1 cellular context compared by ENCODE assay signal in the genomic region with DNA sequence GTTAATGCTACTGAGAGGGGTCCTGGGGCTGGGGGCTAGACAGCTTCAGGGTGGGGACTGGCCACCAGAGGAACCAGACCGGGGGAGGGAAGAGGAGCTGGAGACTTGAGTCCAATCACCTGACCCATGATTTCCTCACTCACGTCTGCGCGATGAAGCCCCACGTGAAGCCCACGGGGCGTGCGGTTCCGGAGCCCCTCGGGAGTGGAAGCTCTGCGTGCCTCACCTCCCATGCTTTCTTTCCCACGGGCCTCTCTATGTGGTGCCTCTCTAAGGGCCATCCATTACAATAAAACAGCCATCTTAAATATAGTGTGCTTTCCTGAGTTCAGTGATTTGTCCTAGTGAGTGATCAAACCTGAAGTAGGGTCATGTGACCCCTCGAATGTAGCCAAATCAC.
TF ChIP-seq lines count a peak whose summit lies in the region.

No MANE protein-coding gene starts in this region.

TF ChIP-seq in GM23338, 12 proteins besides CTCF, POLR2A, EP300 and RAD21 (continued from another document):
- TF ChIP-seq STAT1 (IDR thresholded peaks at IDR 0.05; ENCODE audit: unreplicated experiment) (no peak), JUNB (IDR thresholded peaks at IDR 0.05; ENCODE audit: unreplicated experiment) (no peak)
TF ChIP-seq in GM23338: peak in this region for 0.
